ENCODE assay signal across 1 cellular context in genomic region chr15:38130739-38131498, GRCh38.
TF ChIP-seq lines count a peak whose summit lies in the region.

No MANE protein-coding gene starts in this region.

TF ChIP-seq in liver, 16 proteins besides CTCF, POLR2A, EP300 and RAD21 (continued from another document):
- TF ChIP-seq MAX (IDR thresholded peaks at IDR 0.05) (no peak), EGR1 (IDR thresholded peaks at IDR 0.05; ENCODE audit: low read depth in 2 of 2) (no peak), ZBTB33 (IDR thresholded peaks at IDR 0.05) (no peak), HNF4G (IDR thresholded peaks at IDR 0.05) (no peak), TAF1 (conservative IDR thresholded peaks at IDR 0.05) (no peak)
TF ChIP-seq in liver: peak in this region for 2.
